In the genomic region with DNA sequence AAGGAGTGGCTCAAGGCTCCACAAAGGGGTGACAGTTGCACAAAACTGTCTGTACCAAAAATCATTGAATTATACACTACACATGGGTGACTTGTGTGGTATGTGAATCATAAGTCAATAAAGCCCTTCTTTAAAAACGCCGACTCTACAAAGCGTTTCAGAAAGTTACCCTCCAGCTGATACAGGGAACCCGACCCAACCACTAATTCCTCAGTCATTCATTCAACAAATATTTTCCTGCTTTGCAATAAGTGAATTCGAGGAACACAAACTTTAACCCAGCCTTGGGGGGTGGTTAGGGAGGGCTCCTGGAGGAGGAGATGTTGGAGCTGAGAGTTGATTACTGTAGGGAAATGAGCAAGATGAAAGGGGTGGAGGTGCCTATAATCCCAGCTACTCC, we compare ENCODE assay signal across 1 cellular context.
TF ChIP-seq lines count a peak whose summit lies in the region.

No MANE protein-coding gene starts in this region.

TF ChIP-seq in IMR-90, 13 proteins besides CTCF, POLR2A, EP300 and RAD21:
- peak; percentile 25; the same call in 1 of the 2 replicates for TF ChIP-seq CEBPB (IDR thresholded peaks at IDR 0.05; ENCODE audit: low read depth, low read length)
- no peak for TF ChIP-seq BHLHE40 (IDR thresholded peaks at IDR 0.05; ENCODE audit: low read depth, low read length)
- TF ChIP-seq, protein P1, sequence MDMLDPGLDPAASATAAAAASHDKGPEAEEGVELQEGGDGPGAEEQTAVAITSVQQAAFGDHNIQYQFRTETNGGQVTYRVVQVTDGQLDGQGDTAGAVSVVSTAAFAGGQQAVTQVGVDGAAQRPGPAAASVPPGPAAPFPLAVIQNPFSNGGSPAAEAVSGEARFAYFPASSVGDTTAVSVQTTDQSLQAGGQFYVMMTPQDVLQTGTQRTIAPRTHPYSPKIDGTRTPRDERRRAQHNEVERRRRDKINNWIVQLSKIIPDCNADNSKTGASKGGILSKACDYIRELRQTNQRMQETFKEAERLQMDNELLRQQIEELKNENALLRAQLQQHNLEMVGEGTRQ (IDR thresholded peaks at IDR 0.05; ENCODE audit: low read depth, low read length): no peak
- peak; percentile 62 for TF ChIP-seq MAFK (IDR thresholded peaks at IDR 0.05; ENCODE audit: low read depth, low read length)
- TF ChIP-seq RCOR1 (IDR thresholded peaks at IDR 0.05; ENCODE audit: insufficient replicate concordance, low read length): no peak
- TF ChIP-seq MXI1 (IDR thresholded peaks at IDR 0.05; ENCODE audit: borderline replicate concordance, low read depth, low read length): no peak
- TF ChIP-seq, protein P2, sequence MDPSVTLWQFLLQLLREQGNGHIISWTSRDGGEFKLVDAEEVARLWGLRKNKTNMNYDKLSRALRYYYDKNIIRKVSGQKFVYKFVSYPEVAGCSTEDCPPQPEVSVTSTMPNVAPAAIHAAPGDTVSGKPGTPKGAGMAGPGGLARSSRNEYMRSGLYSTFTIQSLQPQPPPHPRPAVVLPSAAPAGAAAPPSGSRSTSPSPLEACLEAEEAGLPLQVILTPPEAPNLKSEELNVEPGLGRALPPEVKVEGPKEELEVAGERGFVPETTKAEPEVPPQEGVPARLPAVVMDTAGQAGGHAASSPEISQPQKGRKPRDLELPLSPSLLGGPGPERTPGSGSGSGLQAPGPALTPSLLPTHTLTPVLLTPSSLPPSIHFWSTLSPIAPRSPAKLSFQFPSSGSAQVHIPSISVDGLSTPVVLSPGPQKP (IDR thresholded peaks at IDR 0.05; ENCODE audit: borderline replicate concordance, low read depth, low read length): no peak
- TF ChIP-seq FOS (IDR thresholded peaks at IDR 0.05; ENCODE audit: low read depth, low read length): 0 out of 2 replicates have a peak, but pooled peaks have one; percentile 6
- TF ChIP-seq RFX5 (IDR thresholded peaks at IDR 0.05; ENCODE audit: low read depth, low read length): no peak
- peak; percentile 36; the same call in 1 of the 2 replicates for TF ChIP-seq MAZ (IDR thresholded peaks at IDR 0.05; ENCODE audit: borderline replicate concordance, low read depth, low read length)
- TF ChIP-seq NFE2L2 (IDR thresholded peaks at IDR 0.05; ENCODE audit: low read depth, low read length): no peak
- no peak for TF ChIP-seq SMC3 (IDR thresholded peaks at IDR 0.05; ENCODE audit: low read depth, low read length)
- TF ChIP-seq CHD1 (IDR thresholded peaks at IDR 0.05; ENCODE audit: low read depth, low read length): no peak
